In the genomic region with DNA sequence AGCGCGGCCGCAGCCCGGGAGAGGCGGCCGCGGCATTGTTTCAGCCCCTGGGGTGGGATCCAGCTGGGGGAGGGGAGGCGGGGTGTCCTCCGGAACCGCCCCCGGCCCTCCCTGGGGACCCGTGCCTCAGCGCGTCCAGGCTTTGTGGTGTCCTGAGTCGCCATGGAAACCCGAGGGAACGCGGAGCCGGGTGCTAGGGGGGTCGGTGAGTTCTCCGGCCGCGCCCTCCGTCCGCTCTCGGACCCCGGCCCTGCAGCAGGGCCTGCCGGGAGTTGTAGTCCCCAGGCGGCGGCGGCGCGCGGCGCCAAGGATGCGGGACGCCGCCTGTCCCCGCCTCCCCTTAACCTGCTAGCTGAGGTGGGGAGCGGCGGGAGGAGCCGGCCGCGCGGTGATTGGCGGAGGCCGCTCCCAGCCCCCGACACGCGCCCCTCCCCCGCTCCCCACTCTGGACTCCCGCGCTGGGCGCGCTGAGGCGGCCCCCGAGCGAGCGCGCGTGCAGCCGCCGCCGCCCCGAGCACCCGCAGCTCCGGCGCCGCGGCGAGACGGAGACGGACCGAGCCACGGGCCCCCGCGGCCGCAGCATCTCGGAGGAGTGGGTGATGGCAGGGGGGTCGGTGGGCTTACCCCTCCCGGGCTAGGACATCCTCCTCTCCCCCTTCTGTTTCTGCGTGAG, we compare ENCODE assay signal across 10 cellular contexts. TPM values are rescaled to one million over a fixed set of nuclear protein-coding genes. Genes with fewer than 3 reads are reported as not detected.
DNase-seq lines count a peak whose midpoint lies in the region; ATAC-seq and TF ChIP-seq lines count a peak whose summit lies in the region.
"Had no signal": no experiment of that assay in that cellular context is flagged by ENCODE, and none has a peak within 500 bp of the region (broad histone marks: within the 10 kb centered on the region; RNA-seq: fewer than 3 reads in every experiment).

TSS of gene DPYSL5 (plus strand) at position 470 of the 673 bp plus-strand sequence. CDS start 50,368 bp downstream, outside the sequence.

- no peaks in the 10 kb centered on the region for H3K79me1 ChIP-seq in mesenchymal stem cell (replicated peaks; ENCODE audit: low read length, poor library complexity, severe bottlenecking)

- peak within 1 kb of the TSS in 1 of 2 experiments; percentile 21 for H3K18ac ChIP-seq in mesenchymal stem cell (ENCODE audit: low read depth in 1 of 2, low read length in 2 of 2)

- peak within 1 kb of the TSS; percentile 20 for H2BK15ac ChIP-seq in mesenchymal stem cell (ENCODE audit: low read depth, poor library complexity, severe bottlenecking)

- H2BK12ac ChIP-seq in mesenchymal stem cell (ENCODE audit: low read length in 2 of 2): no peak within 1 kb of the TSS

- no peak within 1 kb of the TSS for H2AK5ac ChIP-seq in mesenchymal stem cell (ENCODE audit: low read length, severe bottlenecking)

- no peak within 1 kb of the TSS for H3K27ac ChIP-seq in mesenchymal stem cell (ENCODE audit: low read length, poor library complexity, severe bottlenecking)
- H3K27ac ChIP-seq: SJSA1 had no signal

- TF ChIP-seq CTCF in type B pancreatic cell (conservative IDR thresholded peaks at IDR 0.05): no peak

- no peak within 1 kb of the TSS for H3K4ac ChIP-seq in mesenchymal stem cell (ENCODE audit: low read depth in 1 of 2, low read length in 2 of 2)

- H3K27me3 Mint-ChIP-seq in type B pancreatic cell: peaks cover 66% of the 10 kb centered on the region

- peak within 1 kb of the TSS in 1 of 2 experiments; percentile 41 for H3K4me3 ChIP-seq in mesenchymal stem cell (ENCODE audit: insufficient read depth in 1 of 2, low read depth in 1 of 2, low read length in 2 of 2)
- H3K4me3 ChIP-seq: SJSA1 had no signal

- no peak within 1 kb of the TSS for H3K27ac Mint-ChIP-seq in type B pancreatic cell

- H3K36me3 Mint-ChIP-seq in type B pancreatic cell: no peaks in the 10 kb centered on the region

- H3K9ac ChIP-seq in mesenchymal stem cell (ENCODE audit: low read length): no peak within 1 kb of the TSS

- no peak within 1 kb of the TSS for H4K8ac ChIP-seq in mesenchymal stem cell (ENCODE audit: low read length)

- ATAC-seq in HG02970 (IDR thresholded peaks at IDR 0.05; ENCODE audit: low FRiP score, unreplicated experiment) (no peak), HG03045 (IDR thresholded peaks at IDR 0.05; ENCODE audit: unreplicated experiment) (no peak)

- peak; percentile 24 for DNase-seq in activated CD4-positive, alpha-beta T cell treated with anti-CD3 and anti-CD28 coated beads for 48 hours
- no peak for DNase-seq in activated CD4-positive, alpha-beta T cell treated with anti-CD3 and anti-CD28 coated beads, Interleukin-2, amount 50 U/mL, for 4 hours
- DNase-seq in NCI-H446 treated with DMSO at 0.1 percent for 48 hours (lab: John Stamatoyannopoulos, UW): peak; percentile 76
- peak in 52 of 58 donors; percentile 22 to 80 (median 62) for DNase-seq in anterior cingulate cortex (lab: John Stamatoyannopoulos, UW)
- no peak for DNase-seq in mesenchymal stem cell
- peak; percentile 85 for DNase-seq in type B pancreatic cell (ENCODE audit: extremely low spot score, unreplicated experiment)

- peaks cover 79 to 92% of the 10 kb centered on the region in 2 experiments for H3K27me3 ChIP-seq in mesenchymal stem cell (ENCODE audit: control insufficient read depth in 1 of 2, insufficient read depth in 1 of 2, low read length in 2 of 2)

- H3K14ac ChIP-seq in mesenchymal stem cell (ENCODE audit: low read length in 2 of 2): no peak within 1 kb of the TSS

- H3K9me3 ChIP-seq in mesenchymal stem cell (ENCODE audit: control insufficient read depth, low read length): no peaks in the 10 kb centered on the region
- H3K9me3 ChIP-seq: SJSA1 had no signal

- under 1% methylated on average over 26 of the region's 82 CpGs for WGBS in mesenchymal stem cell

- no peak within 1 kb of the TSS for H2AFZ ChIP-seq in mesenchymal stem cell (ENCODE audit: low read depth, low read length)

- peak within 1 kb of the TSS; percentile 74 for H3K4me2 ChIP-seq in mesenchymal stem cell (ENCODE audit: low read length, poor library complexity, severe bottlenecking)

- no peak within 1 kb of the TSS for H2BK120ac ChIP-seq in mesenchymal stem cell (ENCODE audit: low read depth, low read length)

- peaks cover 26% of the 10 kb centered on the region for H3K4me1 ChIP-seq in mesenchymal stem cell (ENCODE audit: control insufficient read depth, insufficient read depth, low read depth, low read length)

- no peaks in the 10 kb centered on the region for H3K36me3 ChIP-seq in mesenchymal stem cell (ENCODE audit: control insufficient read depth in 1 of 2, insufficient read depth in 2 of 2, low read depth in 1 of 2, low read length in 2 of 2)
- H3K36me3 ChIP-seq: SJSA1 had no signal

- peaks cover 10% of the 10 kb centered on the region for H3K4me1 Mint-ChIP-seq in type B pancreatic cell (ENCODE audit: unreplicated experiment)

- H4K91ac ChIP-seq in mesenchymal stem cell (ENCODE audit: low read length): peak within 1 kb of the TSS; percentile 19

- peak within 1 kb of the TSS; percentile 79 to 91 for H3K23ac ChIP-seq in mesenchymal stem cell (ENCODE audit: low read length in 2 of 2)

- H3K4me3 Mint-ChIP-seq in type B pancreatic cell: peak within 1 kb of the TSS; percentile 87

- no peaks in the 10 kb centered on the region for H3K9me3 Mint-ChIP-seq in type B pancreatic cell

- no peak within 1 kb of the TSS for H2BK5ac ChIP-seq in mesenchymal stem cell (ENCODE audit: low read depth, low read length, poor library complexity, severe bottlenecking)

RNA-seq across cellular contexts. Expression of gene DPYSL5, which starts in this region (rescaled TPM):
- polyA plus RNA-seq in mesenchymal stem cell (2013, experiment 1 of 2): not detected
- polyA plus RNA-seq in mesenchymal stem cell (2013, experiment 2 of 2): not detected
- total RNA-seq in type B pancreatic cell (ENCODE audit: low replicate concordance): 8.5 and 51.1 TPM in 2 replicates
- total RNA-seq: lung microvascular endothelial cell, SJSA1 had no signal

Comparison
In these comparisons a context has a peak if more than half of its experiments do, and no peak if none do; other contexts are left out.
1. DNase-seq: peak in activated CD4-positive, alpha-beta T cell treated with anti-CD3 and anti-CD28 coated beads for 48 hours (single experiment), NCI-H446 treated with DMSO at 0.1 percent for 48 hours (single experiment), anterior cingulate cortex (52 of 58) and type B pancreatic cell (single experiment); none in activated CD4-positive, alpha-beta T cell treated with anti-CD3 and anti-CD28 coated beads, Interleukin-2, amount 50 U/mL, for 4 hours (0 of 2) and mesenchymal stem cell (single experiment).